Comparison of ENCODE assay signal across 21 cellular contexts in genomic region chr7:32916006-32916405, GRCh38. TPM values are rescaled to one million over a fixed set of nuclear protein-coding genes. Genes with fewer than 3 reads are reported as not detected.
"Had no signal": no experiment of that assay in that cellular context is flagged by ENCODE, and none has a peak within 500 bp of the region (broad histone marks: within the 10 kb centered on the region; RNA-seq: fewer than 3 reads in every experiment).

No MANE protein-coding gene starts in this region.

- FAIRE-seq: frontal cortex had no signal

- H3K4me1 ChIP-seq: heart left ventricle, spleen, transverse colon had no signal

- H3K4me3 ChIP-seq: dorsolateral prefrontal cortex, heart left ventricle, mucosa of descending colon, spleen, thoracic aorta, transverse colon had no signal

- H3K27me3 ChIP-seq: dorsolateral prefrontal cortex, heart left ventricle, neutrophil, spleen, transverse colon had no signal

- H3K9me3 ChIP-seq: heart left ventricle, mucosa of descending colon, neutrophil, spleen, thoracic aorta, transverse colon had no signal

- H3K27ac ChIP-seq: heart left ventricle, neutrophil, spleen, thoracic aorta, transverse colon had no signal

- ATAC-seq: heart left ventricle; left lobe of liver; mucosa of descending colon; naive thymus-derived CD8-positive, alpha-beta T cell; sciatic nerve; stimulated activated memory B cell treated with anti-CD40 and anti-IgM and Interleukin-4, amounts not matched to agents 10 μg/mL and 1 μg/mL and 100 μg/mL, for 72 hours; stimulated activated naive CD8-positive, alpha-beta T cell treated with anti-CD3 and anti-CD28 coated beads, Interleukin-15, amount 100 ng/mL, for 72 hours had no signal

- DNase-seq: cortex of kidney; effector CD8-positive, alpha-beta T cell; heart left ventricle; hypothalamus; islet precursor cell; mammary epithelial cell; mucosa of descending colon; naive thymus-derived CD8-positive, alpha-beta T cell; spleen; stimulated activated CD4-positive, alpha-beta T cell treated with anti-CD3 and anti-CD28 coated beads, Interleukin-15, amount 100 ng/mL, for 24 hours; stimulated activated CD4-positive, alpha-beta T cell treated with anti-CD3 and anti-CD28 coated beads, Interleukin-1b, Interleukin-23, amount 100 ng/mL, for 48 hours; stimulated activated CD4-positive, alpha-beta T cell treated with anti-CD3 and anti-CD28 coated beads, Interleukin-4, amount 100 ng/mL, for 24 hours; stimulated activated naive CD8-positive, alpha-beta T cell treated with anti-CD3 and anti-CD28 coated beads, Interleukin-15, amount 100 ng/mL, for 72 hours; transverse colon had no signal

RNA-seq across cellular contexts. Expression of gene FKBP9, which starts 41.2 kb away (rescaled TPM):
- total RNA-seq: naive thymus-derived CD8-positive, alpha-beta T cell had no signal
